8 cellular contexts compared by ENCODE assay signal in genomic region chr5:88833371-88834107, GRCh38. TPM values are rescaled to one million over a fixed set of nuclear protein-coding genes. Genes with fewer than 3 reads are reported as not detected.
DNase-seq lines count a peak whose midpoint lies in the region; ATAC-seq and TF ChIP-seq lines count a peak whose summit lies in the region.

No MANE protein-coding gene starts in this region.

- H2AFZ ChIP-seq in GM23338 = peak overlapping the region; percentile 4; the same call in 1 of the 2 replicates

- H3F3A ChIP-seq in GM23338 (replicated peaks; ENCODE audit: low read depth) = no peaks in the 10 kb centered on the region

- H3K9me2 ChIP-seq in GM23338 (ENCODE audit: insufficient read depth) = no peaks in the 10 kb centered on the region

- H3K4me3 ChIP-seq in GM06990 (replicated peaks; ENCODE audit: low read depth, low read length) = peak overlapping the region; percentile 45
- no peak overlapping the region for H3K4me3 ChIP-seq in GM23338
- peak overlapping the region in 32 of 59 donors; percentile 0 to 46 (median 18) for H3K4me3 ChIP-seq in dorsolateral prefrontal cortex
- H3K4me3 ChIP-seq in H7 (ENCODE audit: insufficient read depth, low read depth, low read length) = no peak overlapping the region

- H3K4me1 ChIP-seq in GM23338 (ENCODE audit: insufficient read depth) = peaks cover 3% of the 10 kb centered on the region; the same call in 1 of the 2 replicates

- no peaks in the 10 kb centered on the region for H4K20me1 ChIP-seq in GM23338 (replicated peaks; ENCODE audit: insufficient read depth)

- DNase-seq in GM06990 (ENCODE audit: extremely low read depth, insufficient read length) (no peak), GM23338 (ENCODE audit: low spot score) (peak; percentile 24), RPMI7951 (ENCODE audit: low read depth) (peak; percentile 73), dorsolateral prefrontal cortex (peak in 4 of 10 donors; percentile 46 to 67 (median 56)), pons (ENCODE audit: low spot score) (peak; percentile 68), midbrain (lab: John Stamatoyannopoulos, UW) (no peak), H7 (no peak), SIG-M5 treated with dmso at 0.1 percent for 504 hours (lab: John Stamatoyannopoulos, UW; ENCODE audit: unreplicated experiment) (no peak)

- H3K27ac Mint-ChIP-seq in GM23338 = peak overlapping the region; percentile 14; the same call in 1 of the 2 replicates

- peak; percentile 60 for ATAC-seq in GM23338

- H3K4me1 Mint-ChIP-seq in GM23338 = peaks cover 5% of the 10 kb centered on the region; the same call in 2 of the 3 replicates

- no peaks in the 10 kb centered on the region for H3K79me2 ChIP-seq in GM23338 (replicated peaks; ENCODE audit: insufficient read depth)

- H3K27ac ChIP-seq in GM23338 (ENCODE audit: low read depth) (no peak overlapping the region), dorsolateral prefrontal cortex (peak overlapping the region in 55 of 59 donors; percentile 17 to 89 (median 71))

- H3K4me2 ChIP-seq in GM23338 = no peak overlapping the region

- H3K36me3 ChIP-seq in GM06990 (ENCODE audit: control insufficient read depth, insufficient read depth, low read length) (no peaks in the 10 kb centered on the region), GM23338 (ENCODE audit: insufficient read depth) (no peaks in the 10 kb centered on the region), H7 (replicated peaks; ENCODE audit: control insufficient read depth, insufficient read depth, low read length) (no peaks in the 10 kb centered on the region)

- no peaks in the 10 kb centered on the region for H3K36me3 Mint-ChIP-seq in GM23338 (ENCODE audit: low read depth)

- no peak overlapping the region for H3K4me3 Mint-ChIP-seq in GM23338

- intact Hi-C loops in dorsolateral prefrontal cortex (cut with DNase I) = no loop called here

- no peaks in the 10 kb centered on the region for H3K9me3 Mint-ChIP-seq in GM23338

- TF ChIP-seq CTCF in GM06990 (IDR thresholded peaks at IDR 0.05; ENCODE audit: insufficient read depth, low read length, poor library complexity, severe bottlenecking) (no peak), GM23338 (conservative IDR thresholded peaks at IDR 0.05; ENCODE audit: low read depth in 2 of 2) (no peak), dorsolateral prefrontal cortex (IDR thresholded peaks at IDR 0.05 in 54 of 56, conservative IDR thresholded peaks at IDR 0.05 in 2 of 56; ENCODE audit: low read depth in 1 of 56, partially characterized antibody in 56 of 56) (peak in 1 of 56 donors; percentile 12)

- H3K27me3 ChIP-seq in GM06990 (replicated peaks; ENCODE audit: control insufficient read depth, insufficient read depth, low read length) (no peaks in the 10 kb centered on the region), GM23338 (ENCODE audit: insufficient read depth) (no peaks in the 10 kb centered on the region), dorsolateral prefrontal cortex (no peaks in the 10 kb centered on the region), H7 (ENCODE audit: control insufficient read depth, insufficient read depth, low read length) (no peaks in the 10 kb centered on the region)

- H3K27me3 Mint-ChIP-seq in GM23338 (ENCODE audit: insufficient read depth, low read depth, poor library complexity) = peaks cover 2% of the 10 kb centered on the region

TF ChIP-seq in GM23338, 12 proteins besides CTCF, POLR2A, EP300 and RAD21 (continues in another document):
- TF ChIP-seq JUNB (IDR thresholded peaks at IDR 0.05; ENCODE audit: unreplicated experiment) (no peak), ETS1 (IDR thresholded peaks at IDR 0.05) (no peak), STAT1 (IDR thresholded peaks at IDR 0.05; ENCODE audit: unreplicated experiment) (no peak), ZNF114 (CRISPR knock-in tag; IDR thresholded peaks at IDR 0.05) (no peak), ZNF462 (CRISPR knock-in tag; IDR thresholded peaks at IDR 0.05) (no peak), ZNF331 (CRISPR knock-in tag; IDR thresholded peaks at IDR 0.05; ENCODE audit: low read depth) (no peak), CREB1 (CRISPR knock-in tag; IDR thresholded peaks at IDR 0.05; ENCODE audit: low read depth) (no peak), POLR2AphosphoS5 (IDR thresholded peaks at IDR 0.05; ENCODE audit: low read depth) (no peak)

RNA-seq across cellular contexts. Expression of gene MEF2C, which starts 49.4 kb away (rescaled TPM):
- 0.97 and 1.2 TPM in 2 replicates for total RNA-seq in GM23338 (2014; rRNA removed; shearing (Covaris generic))
- 1.6 and 1.8 TPM in 2 replicates for polyA plus RNA-seq in GM23338 (2016; fragmentation: Nextera tagmentation; extraction: Ambion mirVana)
- 20.8 and 32.1 TPM in 2 replicates for total RNA-seq in RPMI7951 (2014; rRNA removed; shearing (Covaris generic))
- total RNA-seq in dorsolateral prefrontal cortex = 100 to 1,000 TPM; 147 to 673 (median 441) TPM
- 3.4 and 5.5 TPM in 2 replicates for total RNA-seq in H7 (2014; rRNA removed; shearing (Covaris generic))

Comparison
In these comparisons a context has a peak if more than half of its experiments do, and no peak if none do; other contexts are left out.
1. DNase-seq: peak in GM23338 (single experiment), RPMI7951 (single experiment) and pons (single experiment); none in GM06990 (single experiment), midbrain (single experiment), H7 (single experiment) and SIG-M5 treated with dmso at 0.1 percent for 504 hours (single experiment).
2. H3K4me3 ChIP-seq: peak in GM06990 (single experiment) and dorsolateral prefrontal cortex (32 of 59); none in GM23338 (single experiment) and H7 (single experiment).